8 cellular contexts compared by ENCODE assay signal in the genomic region with DNA sequence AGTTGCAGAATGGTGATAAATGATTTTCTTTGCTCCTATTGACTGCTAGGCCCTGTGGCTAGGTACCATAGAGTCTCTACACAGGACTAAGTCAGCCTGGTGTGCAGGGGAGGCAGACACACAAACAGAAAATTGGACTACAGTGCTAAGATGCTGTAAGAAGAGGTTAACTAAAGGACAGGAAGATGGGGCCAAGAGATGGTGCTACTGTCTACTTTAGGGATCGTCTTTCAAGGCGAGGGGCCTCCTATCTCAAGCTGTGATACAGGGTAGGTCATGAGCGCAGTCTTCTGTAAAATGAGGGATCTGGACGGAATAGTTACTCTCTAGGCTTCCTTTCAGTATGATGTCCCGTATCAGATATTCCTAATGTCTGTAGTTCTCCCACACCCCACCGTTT. TPM values are rescaled to one million over a fixed set of nuclear protein-coding genes. Genes with fewer than 3 reads are reported as not detected.
A peak's percentile ranks its signal among the peaks of the same experiment; 100 is the strongest.
DNase-seq lines count a peak whose midpoint lies in the region; ATAC-seq, FAIRE-seq and TF ChIP-seq lines count a peak whose summit lies in the region.

No MANE protein-coding gene starts in this region.

- no peak overlapping the region for H3K27ac Mint-ChIP-seq in activated naive CD4-positive, alpha-beta T cell treated with anti-CD3 and anti-CD28 coated beads for 36 hours
- no peak overlapping the region for H3K27ac Mint-ChIP-seq in activated naive CD4-positive, alpha-beta T cell treated with anti-CD3 and anti-CD28 coated beads, Interleukin-2, amount 50 U/mL, for 72 hours

- intact Hi-C loops in activated naive CD4-positive, alpha-beta T cell treated with anti-CD3 and anti-CD28 coated beads for 36 hours (cut with micrococcal nuclease), result loop anchor here (5.0 to 10.0 kb wide), 2 partner anchors 447 to 609 kb away; a partner anchor contains a TSS
- intact Hi-C loops in kidney (cut with DNase I), result no loop called here
- intact Hi-C loops in upper lobe of right lung (cut with DNase I), result no loop called here

- in situ Hi-C loops in ACHN (cut with HindIII; ENCODE audit: low pct_ligation_motif_present, low pct_unique_long_range_greater_than_20kb, low sequenced_read_pairs), result no loop called here

- peak overlapping the region in 1 of 2 donors; percentile 75 for H3K9ac ChIP-seq in kidney (ENCODE audit: low read length in 2 of 2)

- peak overlapping the region; percentile 90 to 96 for H3K4me3 ChIP-seq in kidney (ENCODE audit: low read length in 2 of 2)
- H3K4me3 ChIP-seq in upper lobe of right lung, result peak overlapping the region; percentile 81

- H3K36me3 ChIP-seq in kidney (ENCODE audit: control insufficient read depth in 1 of 2, insufficient read depth in 2 of 2, low read length in 2 of 2), result peaks cover 0 to 5% of the 10 kb centered on the region in 2 donors
- peaks cover 7% of the 10 kb centered on the region for H3K36me3 ChIP-seq in upper lobe of right lung

- DNase-seq in activated naive CD4-positive, alpha-beta T cell treated with anti-CD3 and anti-CD28 coated beads for 36 hours, result peak; percentile 10
- no peak for DNase-seq in activated naive CD4-positive, alpha-beta T cell treated with anti-CD3 and anti-CD28 coated beads, Interleukin-2, amount 50 U/mL, for 72 hours (ENCODE audit: low spot score in 2 of 2)
- DNase-seq in kidney, result no peak
- DNase-seq in upper lobe of right lung, result no peak
- DNase-seq in activated naive CD4-positive, alpha-beta T cell treated with Interleukin-2 at 50 U/mL for 16 hours, result no peak
- no peak for DNase-seq in ACHN

- H3K27ac ChIP-seq in VCaP (peak overlapping the region; percentile 87), kidney (ENCODE audit: low read depth in 2 of 2, low read length in 2 of 2) (peak overlapping the region in 1 of 2 donors; percentile 33), upper lobe of right lung (peak overlapping the region; percentile 77)

- TF ChIP-seq CTCF in VCaP (conservative IDR thresholded peaks at IDR 0.05), result no peak
- no peak for TF ChIP-seq CTCF in kidney (IDR thresholded peaks at IDR 0.05; ENCODE audit: borderline replicate concordance, extremely low read depth, insufficient read depth)
- TF ChIP-seq CTCF in upper lobe of right lung (IDR thresholded peaks at IDR 0.05), result no peak

- FAIRE-seq in kidney (lab: Jason Lieb, UNC), result no peak

- peaks cover 29% of the 10 kb centered on the region for H3K4me1 Mint-ChIP-seq in activated naive CD4-positive, alpha-beta T cell treated with anti-CD3 and anti-CD28 coated beads for 36 hours (ENCODE audit: low read depth)

- no peaks in the 10 kb centered on the region for H3K9me3 Mint-ChIP-seq in activated naive CD4-positive, alpha-beta T cell treated with anti-CD3 and anti-CD28 coated beads for 36 hours
- H3K9me3 Mint-ChIP-seq in activated naive CD4-positive, alpha-beta T cell treated with anti-CD3 and anti-CD28 coated beads, Interleukin-2, amount 50 U/mL, for 72 hours, result no peaks in the 10 kb centered on the region

- H3K36me3 Mint-ChIP-seq in activated naive CD4-positive, alpha-beta T cell treated with anti-CD3 and anti-CD28 coated beads for 36 hours (ENCODE audit: low read depth), result peaks cover 31% of the 10 kb centered on the region
- peaks cover 14 to 21% of the 10 kb centered on the region in 2 donors for H3K36me3 Mint-ChIP-seq in activated naive CD4-positive, alpha-beta T cell treated with anti-CD3 and anti-CD28 coated beads, Interleukin-2, amount 50 U/mL, for 72 hours

- no peaks in the 10 kb centered on the region for H3K27me3 Mint-ChIP-seq in activated naive CD4-positive, alpha-beta T cell treated with anti-CD3 and anti-CD28 coated beads for 36 hours (ENCODE audit: low read depth)

- no peak overlapping the region for H3K4me3 Mint-ChIP-seq in activated naive CD4-positive, alpha-beta T cell treated with anti-CD3 and anti-CD28 coated beads for 36 hours

- ATAC-seq in activated naive CD4-positive, alpha-beta T cell treated with anti-CD3 and anti-CD28 coated beads, Interleukin-2, amount 50 U/mL, for 72 hours, result no peak
- ATAC-seq in upper lobe of right lung (no peak), GM18505 (IDR thresholded peaks at IDR 0.05; ENCODE audit: unreplicated experiment) (no peak)

- H3K4me1 ChIP-seq in kidney (ENCODE audit: control insufficient read depth in 1 of 2, insufficient read depth in 1 of 2, low read depth in 1 of 2, low read length in 2 of 2) (peaks cover 0 to 7% of the 10 kb centered on the region in 2 donors), upper lobe of right lung (peaks cover 13% of the 10 kb centered on the region)

- CTCF ChIA-PET in activated naive CD4-positive, alpha-beta T cell treated with anti-CD3 and anti-CD28 coated beads for 36 hours (lab: Charles Lee), result interaction anchor here (1.3 to 2.9 kb wide), 5 partner anchors 11 to 177 kb away, joined by 5 to 49 read pairs (median 13); a partner anchor contains a TSS

- H3K9me3 ChIP-seq in kidney (ENCODE audit: control insufficient read depth in 1 of 2, low read length in 2 of 2) (no peaks in the 10 kb centered on the region), upper lobe of right lung (no peaks in the 10 kb centered on the region)

- H3K27me3 ChIP-seq in upper lobe of right lung, result no peaks in the 10 kb centered on the region

- TF ChIP-seq POLR2A in GM18505 (IDR thresholded peaks at IDR 0.05; ENCODE audit: borderline replicate concordance, extremely low read depth, insufficient read depth, insufficient read length), result no peak

RNA-seq across cellular contexts. Expression of a gene that starts 0.8 kb away (rescaled TPM):
- 100 to 1,000 TPM; 259 to 263 TPM for total RNA-seq in activated naive CD4-positive, alpha-beta T cell treated with anti-CD3 and anti-CD28 coated beads for 36 hours
- total RNA-seq in activated naive CD4-positive, alpha-beta T cell treated with anti-CD3 and anti-CD28 coated beads, Interleukin-2, amount 50 U/mL, for 72 hours, result 100 to 1,000 TPM; 100 to 282 TPM
- total RNA-seq in kidney, result 55.9 TPM
- polyA plus RNA-seq in kidney (ENCODE audit: insufficient read depth, low read depth, low replicate concordance), result 112 TPM
- total RNA-seq in upper lobe of right lung, result 29.4 TPM

RNA-seq across cellular contexts. Expression of a gene that starts 12.0 kb away (rescaled TPM):
- 1,000 to 10,000 TPM; 1,086 to 1,094 TPM for total RNA-seq in activated naive CD4-positive, alpha-beta T cell treated with anti-CD3 and anti-CD28 coated beads for 36 hours
- total RNA-seq in activated naive CD4-positive, alpha-beta T cell treated with anti-CD3 and anti-CD28 coated beads, Interleukin-2, amount 50 U/mL, for 72 hours, result 100 to 1,000 TPM; 711 to 815 TPM
- total RNA-seq in kidney (412 TPM), upper lobe of right lung (306 TPM)
- 736 TPM for polyA plus RNA-seq in kidney (ENCODE audit: insufficient read depth, low read depth, low replicate concordance)

RNA-seq across cellular contexts. Expression of a gene that starts 33.5 kb away (rescaled TPM):
- 10 to 100 TPM; 39.8 to 43.2 TPM for total RNA-seq in activated naive CD4-positive, alpha-beta T cell treated with anti-CD3 and anti-CD28 coated beads for 36 hours
- total RNA-seq in activated naive CD4-positive, alpha-beta T cell treated with anti-CD3 and anti-CD28 coated beads, Interleukin-2, amount 50 U/mL, for 72 hours, result 100 to 1,000 TPM in 1 of 2 donors, 10 to 100 TPM in 1; 54.7 to 115 TPM
- 93.3 TPM for total RNA-seq in kidney
- 15.4 TPM for polyA plus RNA-seq in kidney (ENCODE audit: insufficient read depth, low read depth, low replicate concordance)
- 116 TPM for total RNA-seq in upper lobe of right lung
